12 cellular contexts compared by ENCODE assay signal in the genomic region with DNA sequence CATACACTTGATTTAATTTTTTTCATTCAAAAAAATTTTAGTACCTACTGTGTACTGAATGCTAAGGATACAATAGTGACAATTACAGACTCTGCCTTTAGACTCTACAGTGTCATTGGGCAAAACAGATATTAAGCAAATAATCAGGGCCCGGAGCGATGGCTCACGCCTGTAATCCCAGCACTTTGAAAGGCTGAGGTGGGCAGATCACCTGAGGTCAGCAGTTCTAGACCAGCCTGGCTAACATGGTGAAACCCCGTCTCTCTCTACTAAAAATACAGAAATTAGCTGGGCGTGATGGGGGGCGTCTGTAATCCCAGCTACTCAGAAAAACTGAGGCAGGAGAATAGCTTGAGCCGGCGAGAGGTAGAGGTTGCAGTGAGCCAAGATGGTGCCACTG. TPM values are rescaled to one million over a fixed set of nuclear protein-coding genes. Genes with fewer than 3 reads are reported as not detected.
A peak's percentile ranks its signal among the peaks of the same experiment; 100 is the strongest.
DNase-seq lines count a peak whose midpoint lies in the region; ATAC-seq and TF ChIP-seq lines count a peak whose summit lies in the region.
"Had no signal": no experiment of that assay in that cellular context is flagged by ENCODE, and none has a peak within 500 bp of the region (broad histone marks: within the 10 kb centered on the region; RNA-seq: fewer than 3 reads in every experiment).

No MANE protein-coding gene starts in this region.

- H3K4me3 Mint-ChIP-seq in nephron progenitor cell: peak overlapping the region; percentile 92

- no peaks in the 10 kb centered on the region for H3K9me3 ChIP-seq in BLaER1 treated with 17β-estradiol and CSF1 and Interleukin-3, amounts not matched to agents 10 nM and 100 nM (replicated peaks in 1 of 11)
- H3K9me3 ChIP-seq in MM.1S (replicated peaks; ENCODE audit: insufficient read depth, low read length): no peaks in the 10 kb centered on the region
- no peaks in the 10 kb centered on the region for H3K9me3 ChIP-seq in prostate gland

- H3K79me2 ChIP-seq in MM.1S (ENCODE audit: low read length): peaks cover 55% of the 10 kb centered on the region

- intact Hi-C loops in prostate gland (cut with DNase I): no loop called here

- peaks cover 56% of the 10 kb centered on the region for H3K4me1 Mint-ChIP-seq in nephron progenitor cell

- peaks cover 14 to 56% (median 37%) of the 10 kb centered on the region in 11 experiments; a peak in 19 of 22 replicates for H4K20me1 ChIP-seq in BLaER1 treated with 17β-estradiol and CSF1 and Interleukin-3, amounts not matched to agents 10 nM and 100 nM
- H4K20me1 ChIP-seq in MM.1S (ENCODE audit: insufficient read depth, low read length): no peaks in the 10 kb centered on the region; the same call in 1 of the 2 replicates

- DNase-seq in MM.1S (no peak), coronary artery (ENCODE audit: low spot score) (no peak), nephron progenitor cell (no peak), NCI-H82 (lab: John Stamatoyannopoulos, UW) (no peak), prostate gland (ENCODE audit: low spot score) (no peak)
- DNase-seq: activated CD4-positive, alpha-beta T cell treated with anti-CD3 and anti-CD28 coated beads, Interleukin-2, amount 50 U/mL, for 48 hours; NCI-H774; posterior cingulate gyrus; stimulated activated naive CD8-positive, alpha-beta T cell treated with anti-CD3 and anti-CD28 coated beads, Interleukin-15, amount 100 ng/mL, for 72 hours had no signal

- peaks cover 27 to 32% (median 28%) of the 10 kb centered on the region in 10 experiments for H3K4me1 ChIP-seq in BLaER1 treated with 17β-estradiol and CSF1 and Interleukin-3, amounts not matched to agents 10 nM and 100 nM
- H3K4me1 ChIP-seq in MM.1S (ENCODE audit: low read length) (no peaks in the 10 kb centered on the region), prostate gland (replicated peaks) (peaks cover 3% of the 10 kb centered on the region)

- H3K27ac Mint-ChIP-seq in nephron progenitor cell: peak overlapping the region; percentile 13

- peak overlapping the region in 2 of 11 experiments; percentile 84 to 92; a peak in 5 of 22 replicates for H3K27ac ChIP-seq in BLaER1 treated with 17β-estradiol and CSF1 and Interleukin-3, amounts not matched to agents 10 nM and 100 nM
- peak overlapping the region; percentile 64; the same call in 1 of the 2 replicates for H3K27ac ChIP-seq in MM.1S (ENCODE audit: low read length)
- H3K27ac ChIP-seq in coronary artery: no peak overlapping the region
- peak overlapping the region in 1 of 2 donors; percentile 97 for H3K27ac ChIP-seq in prostate gland

- H3K36me3 Mint-ChIP-seq in nephron progenitor cell (ENCODE audit: low read depth): peaks cover 20% of the 10 kb centered on the region

- H3K9ac ChIP-seq in BLaER1 treated with 17β-estradiol and CSF1 and Interleukin-3, amounts not matched to agents 10 nM and 100 nM: peak overlapping the region; percentile 87 to 96 (median 94); a peak in 21 of 22 replicates
- H3K9ac ChIP-seq in MM.1S (ENCODE audit: low read length): peak overlapping the region; percentile 60; the same call in 1 of the 2 replicates

- no peak for TF ChIP-seq CTCF in MM.1S (IDR thresholded peaks at IDR 0.05; ENCODE audit: low read length)
- no peak for TF ChIP-seq CTCF in coronary artery (IDR thresholded peaks at IDR 0.05)
- TF ChIP-seq CTCF in nephron progenitor cell (IDR thresholded peaks at IDR 0.05): no peak
- no peak for TF ChIP-seq CTCF in prostate gland (IDR thresholded peaks at IDR 0.05)

- no peaks in the 10 kb centered on the region for H3K9me3 Mint-ChIP-seq in nephron progenitor cell
- H3K9me3 Mint-ChIP-seq: stimulated activated naive CD8-positive, alpha-beta T cell treated with anti-CD3 and anti-CD28 coated beads, Interleukin-15, amount 100 ng/mL, for 72 hours had no signal

- peak overlapping the region; percentile 67 to 96 (median 89) for H3K4me2 ChIP-seq in BLaER1 treated with 17β-estradiol and CSF1 and Interleukin-3, amounts not matched to agents 10 nM and 100 nM
- peak overlapping the region; percentile 71 for H3K4me2 ChIP-seq in MM.1S (ENCODE audit: low read depth, low read length)

- no peak overlapping the region for H2AFZ ChIP-seq in MM.1S (ENCODE audit: low read length)

- ATAC-seq in GM18868 (IDR thresholded peaks at IDR 0.05; ENCODE audit: unreplicated experiment) (no peak), HG02571 (IDR thresholded peaks at IDR 0.05; ENCODE audit: unreplicated experiment) (no peak)
- ATAC-seq: stimulated activated naive CD8-positive, alpha-beta T cell treated with anti-CD3 and anti-CD28 coated beads, Interleukin-15, amount 100 ng/mL, for 72 hours had no signal

- H3K4me3 ChIP-seq in BLaER1 treated with 17β-estradiol and CSF1 and Interleukin-3, amounts not matched to agents 10 nM and 100 nM: peak overlapping the region; percentile 74 to 94 (median 84)
- H3K4me3 ChIP-seq in MM.1S (ENCODE audit: low read length) (peak overlapping the region; percentile 74; the same call in 1 of the 2 replicates), coronary artery (peak overlapping the region; percentile 92), prostate gland (peak overlapping the region in 1 of 2 donors; percentile 91)

- no peak for TF ChIP-seq POLR2A in prostate gland (IDR thresholded peaks at IDR 0.05)

- H3K36me3 ChIP-seq in BLaER1 treated with 17β-estradiol and CSF1 and Interleukin-3, amounts not matched to agents 10 nM and 100 nM: peaks cover 0 to 31% (median 21%) of the 10 kb centered on the region in 11 experiments; a peak in 17 of 22 replicates
- H3K36me3 ChIP-seq in MM.1S (replicated peaks; ENCODE audit: insufficient read depth, low read length): no peaks in the 10 kb centered on the region
- no peaks in the 10 kb centered on the region for H3K36me3 ChIP-seq in prostate gland

- 65% methylated on average over 8 of the region's 8 CpGs for WGBS in prostate gland

- peaks cover 7% of the 10 kb centered on the region for H3F3A ChIP-seq in MM.1S (ENCODE audit: insufficient read depth, low read length)

- H3K27me3 ChIP-seq in BLaER1 treated with 17β-estradiol and CSF1 and Interleukin-3, amounts not matched to agents 10 nM and 100 nM: no peaks in the 10 kb centered on the region
- H3K27me3 ChIP-seq in MM.1S (replicated peaks; ENCODE audit: insufficient read depth, low read length) (peaks cover 10% of the 10 kb centered on the region), prostate gland (replicated peaks; ENCODE audit: insufficient read depth) (no peaks in the 10 kb centered on the region)

- H3K9me2 ChIP-seq in MM.1S (replicated peaks; ENCODE audit: insufficient read depth, low read length): no peaks in the 10 kb centered on the region

- H3K27me3 Mint-ChIP-seq in nephron progenitor cell (ENCODE audit: low read depth, poor library complexity): peaks cover 2% of the 10 kb centered on the region

RNA-seq across cellular contexts. Expression of a gene that starts 1.4 kb away (rescaled TPM):
- total RNA-seq in prostate gland: 10 to 100 TPM in 1 of 2 donors, 1 to 10 TPM in 1; 9.7 to 19.2 TPM

RNA-seq across cellular contexts. Expression of a gene that starts 14.7 kb away (rescaled TPM):
- total RNA-seq in prostate gland: 10 to 100 TPM; 12.2 to 16.9 TPM
